In the genomic region with DNA sequence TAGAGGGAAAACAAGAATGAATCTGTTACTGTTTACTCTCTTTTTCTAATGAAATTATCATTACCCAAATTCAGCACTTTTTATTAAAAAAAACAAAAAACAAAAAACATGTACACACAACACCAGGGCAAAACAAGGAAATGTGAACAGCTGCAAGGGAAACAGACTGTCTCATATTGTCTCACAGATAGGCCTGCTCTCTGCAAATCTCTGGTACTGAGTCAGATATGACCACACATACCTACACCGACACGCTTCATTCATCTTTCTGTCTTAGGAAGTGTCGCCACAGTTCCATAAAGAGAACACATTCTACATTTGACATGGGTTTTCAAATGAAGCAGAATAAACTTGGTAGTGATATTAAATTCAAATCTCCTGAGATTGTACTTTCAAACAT, we compare ENCODE assay signal across 11 cellular contexts.
DNase-seq lines count a peak whose midpoint lies in the region; ATAC-seq and TF ChIP-seq lines count a peak whose summit lies in the region.
"Had no signal": no experiment of that assay in that cellular context is flagged by ENCODE, and none has a peak within 500 bp of the region (broad histone marks: within the 10 kb centered on the region; RNA-seq: fewer than 3 reads in every experiment).

No MANE protein-coding gene starts in this region.

- DNase-seq in glomerular visceral epithelial cell (ENCODE audit: extremely low spot score): peak; percentile 63
- DNase-seq in activated CD4-positive, alpha-beta T cell treated with anti-CD3 and anti-CD28 coated beads, Interleukin-2, amount 10 ng/mL, durations not matched to agents 7 days and 5 days: no peak
- no peak for DNase-seq in iPS-NIHi7 (ENCODE audit: extremely low spot score)
- DNase-seq in ascending aorta (ENCODE audit: low spot score in 2 of 2): no peak
- no peak for DNase-seq in DMS53 (lab: John Stamatoyannopoulos, UW)
- DNase-seq: foreskin melanocyte, T-cell had no signal

- CTCF ChIA-PET in activated CD4-positive, alpha-beta T cell treated with anti-CD3 and anti-CD28 coated beads, Interleukin-2, amount 10 ng/mL, durations not matched to agents 7 days and 5 days (lab: Charles Lee): interaction anchor here (1.6 kb wide), 1 partner anchor 20 kb away, joined by 3 read pairs; no protein-coding TSS in a partner anchor

- no peaks in the 10 kb centered on the region for H3K9me3 ChIP-seq in ascending aorta

- H3K4me1 ChIP-seq in ascending aorta: no peaks in the 10 kb centered on the region

- POLR2A ChIA-PET in activated CD4-positive, alpha-beta T cell treated with anti-CD3 and anti-CD28 coated beads, Interleukin-2, amount 10 ng/mL, durations not matched to agents 7 days and 5 days (lab: Charles Lee): no interaction called here

- no peaks in the 10 kb centered on the region for H3K27me3 Mint-ChIP-seq in activated CD4-positive, alpha-beta T cell treated with anti-CD3 and anti-CD28 coated beads, Interleukin-2, amount 10 ng/mL, durations not matched to agents 7 days and 5 days
- H3K27me3 Mint-ChIP-seq: activated naive CD4-positive, alpha-beta T cell treated with anti-CD3 and anti-CD28 coated beads, Interleukin-2, amount 50 U/mL, for 24 hours had no signal

- no peak overlapping the region for H3K27ac Mint-ChIP-seq in activated CD4-positive, alpha-beta T cell treated with anti-CD3 and anti-CD28 coated beads, Interleukin-2, amount 10 ng/mL, durations not matched to agents 7 days and 5 days
- H3K27ac Mint-ChIP-seq: activated naive CD4-positive, alpha-beta T cell treated with anti-CD3 and anti-CD28 coated beads, Interleukin-2, amount 50 U/mL, for 24 hours had no signal

- peaks cover 3% of the 10 kb centered on the region for H3K36me3 Mint-ChIP-seq in activated CD4-positive, alpha-beta T cell treated with anti-CD3 and anti-CD28 coated beads, Interleukin-2, amount 10 ng/mL, durations not matched to agents 7 days and 5 days (ENCODE audit: low read depth)
- H3K36me3 Mint-ChIP-seq: activated naive CD4-positive, alpha-beta T cell treated with anti-CD3 and anti-CD28 coated beads, Interleukin-2, amount 50 U/mL, for 24 hours had no signal

- no peak overlapping the region for H3K4me3 Mint-ChIP-seq in activated CD4-positive, alpha-beta T cell treated with anti-CD3 and anti-CD28 coated beads, Interleukin-2, amount 10 ng/mL, durations not matched to agents 7 days and 5 days
- H3K4me3 Mint-ChIP-seq: activated naive CD4-positive, alpha-beta T cell treated with anti-CD3 and anti-CD28 coated beads, Interleukin-2, amount 50 U/mL, for 24 hours; T-cell had no signal

- ATAC-seq in GM18858 (IDR thresholded peaks at IDR 0.05; ENCODE audit: unreplicated experiment) (peak; percentile 97), GM21619 (IDR thresholded peaks at IDR 0.05; ENCODE audit: unreplicated experiment) (peak; percentile 98), HG03442 (IDR thresholded peaks at IDR 0.05; ENCODE audit: unreplicated experiment) (peak; percentile 100)

- intact Hi-C loops in ascending aorta (cut with DNase I): loop anchor here (10.0 kb wide), 1 partner anchor 98 kb away; no protein-coding TSS in a partner anchor

- no peak overlapping the region for H3K4me3 ChIP-seq in ascending aorta

- H3K36me3 ChIP-seq in ascending aorta: no peaks in the 10 kb centered on the region

- peaks cover 6% of the 10 kb centered on the region for H3K4me1 Mint-ChIP-seq in activated CD4-positive, alpha-beta T cell treated with anti-CD3 and anti-CD28 coated beads, Interleukin-2, amount 10 ng/mL, durations not matched to agents 7 days and 5 days

- H3K27me3 ChIP-seq in ascending aorta: no peaks in the 10 kb centered on the region

- no peak overlapping the region for H3K27ac ChIP-seq in ascending aorta

- H3K9me3 Mint-ChIP-seq in activated CD4-positive, alpha-beta T cell treated with anti-CD3 and anti-CD28 coated beads, Interleukin-2, amount 10 ng/mL, durations not matched to agents 7 days and 5 days: no peaks in the 10 kb centered on the region
- H3K9me3 Mint-ChIP-seq: activated naive CD4-positive, alpha-beta T cell treated with anti-CD3 and anti-CD28 coated beads, Interleukin-2, amount 50 U/mL, for 24 hours; T-cell had no signal

- TF ChIP-seq CTCF in ascending aorta (IDR thresholded peaks at IDR 0.05): no peak
